Comparison of ENCODE assay signal across 15 cellular contexts in the genomic region with DNA sequence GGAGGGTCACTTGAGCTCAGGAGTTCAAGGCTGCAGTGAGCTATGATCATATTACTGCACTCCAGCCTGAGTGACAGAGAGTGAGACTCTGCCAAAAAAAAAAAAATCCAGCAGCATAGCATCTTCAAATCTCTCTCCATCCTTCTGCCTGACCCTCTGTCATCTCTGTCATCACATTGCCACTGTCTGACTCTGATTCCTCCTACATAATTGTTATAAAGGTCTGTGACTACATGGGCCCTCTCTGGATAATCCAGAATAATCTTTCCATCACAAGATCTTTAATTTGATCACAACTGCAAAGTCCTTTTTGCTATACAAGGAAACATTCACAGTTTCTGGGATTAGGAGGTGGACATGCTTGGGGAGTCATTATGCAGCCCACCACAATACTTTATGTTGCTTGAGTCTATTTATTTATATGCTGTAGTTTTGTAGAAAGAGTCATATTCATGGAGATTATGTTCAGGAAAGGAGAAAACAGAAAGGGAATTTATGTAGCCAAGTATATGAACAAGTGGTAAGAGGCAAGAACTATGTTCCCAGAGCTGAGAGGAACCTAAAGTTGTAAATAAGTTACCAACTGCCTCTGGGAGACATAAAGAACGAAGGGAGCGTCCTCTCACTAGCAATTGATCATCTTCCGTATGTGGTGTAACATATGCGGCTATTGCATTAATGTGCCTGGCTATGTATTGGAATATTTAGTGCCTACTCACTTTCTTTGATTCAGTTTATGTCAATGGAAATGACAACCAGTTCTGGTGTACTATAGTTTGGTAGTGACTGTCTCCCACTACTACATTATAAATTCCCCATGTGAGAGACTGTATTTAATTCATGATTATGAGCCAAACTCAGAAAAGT. TPM values are rescaled to one million over a fixed set of nuclear protein-coding genes. Genes with fewer than 3 reads are reported as not detected.
DNase-seq lines count a peak whose midpoint lies in the region; ATAC-seq and TF ChIP-seq lines count a peak whose summit lies in the region.
"Had no signal": no experiment of that assay in that cellular context is flagged by ENCODE, and none has a peak within 500 bp of the region (broad histone marks: within the 10 kb centered on the region; RNA-seq: fewer than 3 reads in every experiment).

No MANE protein-coding gene starts in this region.

- no peak for TF ChIP-seq POLR2A in adrenal gland (IDR thresholded peaks at IDR 0.05)

- H4K20me1 ChIP-seq in smooth muscle cell (ENCODE audit: low read depth), result peaks cover under 1% of the 10 kb centered on the region
- H4K20me1 ChIP-seq: BLaER1 had no signal

- peaks cover 10% of the 10 kb centered on the region for H3K79me2 ChIP-seq in smooth muscle cell (ENCODE audit: low read depth)

- H3K4me1 ChIP-seq in adrenal gland (replicated peaks in 1 of 2), result peaks cover 7 to 21% of the 10 kb centered on the region in 2 donors
- H3K4me1 ChIP-seq in smooth muscle cell (ENCODE audit: low read depth), result peaks cover 35% of the 10 kb centered on the region
- H3K4me1 ChIP-seq: BLaER1 had no signal

- no peak for ATAC-seq in HG03139 (IDR thresholded peaks at IDR 0.05; ENCODE audit: unreplicated experiment)
- no peak for ATAC-seq in HG02973 (IDR thresholded peaks at IDR 0.05; ENCODE audit: unreplicated experiment)
- ATAC-seq in GM21381 (IDR thresholded peaks at IDR 0.05; ENCODE audit: unreplicated experiment), result no peak

- H3K9me3 ChIP-seq in adrenal gland (replicated peaks in 1 of 3) (no peaks in the 10 kb centered on the region), smooth muscle cell (replicated peaks; ENCODE audit: low read depth) (no peaks in the 10 kb centered on the region)
- H3K9me3 ChIP-seq: BLaER1 had no signal

- no peak overlapping the region for H2AFZ ChIP-seq in smooth muscle cell (ENCODE audit: low read depth)

- 85 to 96% (median 95%) methylated on average over 4 of the region's 4 CpGs for WGBS in adrenal gland, 4 donors
- WGBS in smooth muscle cell (ENCODE audit: low lambda C conversion rate), result 94% methylated on average over 4 of the region's 4 CpGs

- no peak overlapping the region for H3K4me3 ChIP-seq in adrenal gland
- no peak overlapping the region for H3K4me3 ChIP-seq in fibroblast of the aortic adventitia (ENCODE audit: low read depth, low read length)
- no peak overlapping the region for H3K4me3 ChIP-seq in smooth muscle cell
- H3K4me3 ChIP-seq: BLaER1 had no signal

- intact Hi-C loops in adrenal gland (cut with DNase I), result no loop called here

- H3K36me3 ChIP-seq in adrenal gland (replicated peaks in 1 of 2) (peaks cover 0 to 20% of the 10 kb centered on the region in 2 donors), smooth muscle cell (ENCODE audit: low read depth) (peaks cover 14% of the 10 kb centered on the region)
- H3K36me3 ChIP-seq: BLaER1 had no signal

- peak overlapping the region; percentile 79 for H3K4me2 ChIP-seq in smooth muscle cell
- H3K4me2 ChIP-seq: BLaER1 had no signal

- no peaks in the 10 kb centered on the region for H3K27me3 ChIP-seq in adrenal gland
- H3K27me3 ChIP-seq in smooth muscle cell (ENCODE audit: low read depth), result no peaks in the 10 kb centered on the region
- H3K27me3 ChIP-seq: BLaER1 had no signal

- peak overlapping the region; percentile 35 for H3K9ac ChIP-seq in smooth muscle cell (ENCODE audit: low read depth)
- H3K9ac ChIP-seq: BLaER1 had no signal

- peaks cover 45% of the 10 kb centered on the region for H3F3A ChIP-seq in smooth muscle cell (ENCODE audit: low read depth)

- H3K27ac ChIP-seq in adrenal gland (peak overlapping the region in 3 of 5 donors; percentile 14 to 50 (median 27)), smooth muscle cell (ENCODE audit: low read depth) (peak overlapping the region; percentile 94)
- H3K27ac ChIP-seq: BLaER1 had no signal

- DNase-seq in GM04504 (ENCODE audit: low read depth) (peak; percentile 56), adrenal gland (no peak), fibroblast of the aortic adventitia (ENCODE audit: low read depth) (peak; percentile 14), smooth muscle cell (lab: John Stamatoyannopoulos, UW; ENCODE audit: unreplicated experiment) (no peak), GM03348 (ENCODE audit: low spot score) (no peak)
- DNase-seq: activated CD4-positive, alpha-beta T cell treated with anti-CD3 and anti-CD28 coated beads, Interleukin-2, amount 10 ng/mL, durations not matched to agents 7 days and 5 days; activated naive CD8-positive, alpha-beta T cell treated with anti-CD3 and anti-CD28 coated beads for 36 hours; activated T-cell treated with anti-CD3 and anti-CD28 coated beads, Interleukin-2, amount 50 U/mL, for 24 hours; midbrain; NCI-H1930; NCI-H82 had no signal

- no peak for TF ChIP-seq CTCF in adrenal gland (IDR thresholded peaks at IDR 0.05)
- TF ChIP-seq CTCF in fibroblast of the aortic adventitia (IDR thresholded peaks at IDR 0.05; ENCODE audit: insufficient read depth, low read length), result no peak
- no peak for TF ChIP-seq CTCF in smooth muscle cell (IDR thresholded peaks at IDR 0.05; ENCODE audit: borderline replicate concordance, insufficient read depth, poor library complexity, severe bottlenecking)

RNA-seq across cellular contexts. Expression of a gene that starts 21.5 kb away (rescaled TPM):
- total RNA-seq in adrenal gland (100 to 1,000 TPM in 1 of 8 donors, 10 to 100 TPM in 7; 25.3 to 118 (median 56.2) TPM), fibroblast of the aortic adventitia (ENCODE audit: low replicate concordance) (154 and 321 TPM in 2 replicates), smooth muscle cell (256 and 320 TPM in 2 replicates)
- polyA plus RNA-seq in adrenal gland (10 to 100 TPM; 29.0 to 40.2 (median 37.7) TPM), smooth muscle cell (125 and 163 TPM in 2 replicates)
- total RNA-seq: activated CD4-positive, alpha-beta T cell treated with anti-CD3 and anti-CD28 coated beads, Interleukin-2, amount 10 ng/mL, durations not matched to agents 7 days and 5 days; activated naive CD8-positive, alpha-beta T cell treated with anti-CD3 and anti-CD28 coated beads for 36 hours had no signal

Comparison
In these comparisons a context has a peak if more than half of its experiments do, and no peak if none do; other contexts are left out.
1. DNase-seq: peak in GM04504 (single experiment) and fibroblast of the aortic adventitia (single experiment); none in adrenal gland (0 of 7), smooth muscle cell (single experiment) and GM03348 (single experiment).